ENCODE assay signal across 8 cellular contexts in genomic region chr11:66467756-66468155, GRCh38. TPM values are rescaled to one million over a fixed set of nuclear protein-coding genes. Genes with fewer than 3 reads are reported as not detected.
A peak's percentile ranks its signal among the peaks of the same experiment; 100 is the strongest.
DNase-seq lines count a peak whose midpoint lies in the region; ATAC-seq lines count a peak whose summit lies in the region.

No MANE protein-coding gene starts in this region.

- H3K4me3 ChIP-seq in iPS-18a (ENCODE audit: low read length), result peak overlapping the region; percentile 82

- peaks cover 18% of the 10 kb centered on the region for H3K4me1 ChIP-seq in iPS-18a (ENCODE audit: control insufficient read depth, low read depth, low read length)

- no peaks in the 10 kb centered on the region for H3K36me3 Mint-ChIP-seq in activated T-cell treated with anti-CD3 and anti-CD28 coated beads, Interleukin-2, amount 50 U/mL, for 72 hours (ENCODE audit: insufficient read depth in 2 of 2)

- no peaks in the 10 kb centered on the region for H3K9me3 Mint-ChIP-seq in activated T-cell treated with anti-CD3 and anti-CD28 coated beads, Interleukin-2, amount 50 U/mL, for 72 hours

- H3K27ac ChIP-seq in iPS-18a (ENCODE audit: low read length), result no peak overlapping the region

- peaks cover 4% of the 10 kb centered on the region for H3K27me3 ChIP-seq in iPS-18a (ENCODE audit: control insufficient read depth, insufficient read depth, low read length)

- no peaks in the 10 kb centered on the region for H3K9me3 ChIP-seq in iPS-18a (ENCODE audit: control insufficient read depth, low read depth, low read length)

- peaks cover 37% of the 10 kb centered on the region for H3K4me1 Mint-ChIP-seq in activated T-cell treated with anti-CD3 and anti-CD28 coated beads, Interleukin-2, amount 50 U/mL, for 72 hours (ENCODE audit: low read depth)

- DNase-seq in DMS53 (lab: John Stamatoyannopoulos, UW) (peak; percentile 91), LoVo (ENCODE audit: low spot score) (peak; percentile 15), NCI-H226 (no peak)
- DNase-seq in activated T-cell treated with anti-CD3 and anti-CD28 coated beads, Interleukin-2, amount 50 U/mL, for 72 hours, result no peak
- peak; percentile 45 for DNase-seq in stimulated activated naive CD8-positive, alpha-beta T cell treated with anti-CD3 and anti-CD28 coated beads, Interleukin-15, Interleukin-2, amounts not matched to agents 100 U/mL and 50 U/mL, for 24 hours

- H3K9ac ChIP-seq in iPS-18a (ENCODE audit: low read length), result no peak overlapping the region

- peaks cover 4% of the 10 kb centered on the region for H3K36me3 ChIP-seq in iPS-18a (ENCODE audit: control insufficient read depth, low read depth, low read length)

- ATAC-seq in activated T-cell treated with anti-CD3 and anti-CD28 coated beads, Interleukin-2, amount 50 U/mL, for 72 hours (replicated peaks in 1 of 2), result no peak
- peak; percentile 55 for ATAC-seq in stimulated activated naive CD8-positive, alpha-beta T cell treated with anti-CD3 and anti-CD28 coated beads, Interleukin-15, Interleukin-2, amounts not matched to agents 100 U/mL and 50 U/mL, for 24 hours
- no peak for ATAC-seq in HG02759 (IDR thresholded peaks at IDR 0.05; ENCODE audit: unreplicated experiment)
- no peak for ATAC-seq in GM18498 (IDR thresholded peaks at IDR 0.05; ENCODE audit: unreplicated experiment)

- no peaks in the 10 kb centered on the region for H3K27me3 Mint-ChIP-seq in activated T-cell treated with anti-CD3 and anti-CD28 coated beads, Interleukin-2, amount 50 U/mL, for 72 hours (ENCODE audit: low read depth)

- H3K4me3 Mint-ChIP-seq in activated T-cell treated with anti-CD3 and anti-CD28 coated beads, Interleukin-2, amount 50 U/mL, for 72 hours, result peak overlapping the region; percentile 94 to 96

- peak overlapping the region; percentile 80 for H3K27ac Mint-ChIP-seq in activated T-cell treated with anti-CD3 and anti-CD28 coated beads, Interleukin-2, amount 50 U/mL, for 72 hours

RNA-seq across cellular contexts. Expression of gene PELI3, which starts 1.1 kb away (rescaled TPM):
- 1 to 10 TPM; 6.2 to 6.6 TPM for total RNA-seq in activated T-cell treated with anti-CD3 and anti-CD28 coated beads, Interleukin-2, amount 50 U/mL, for 72 hours

RNA-seq across cellular contexts. Expression of gene DPP3, which starts 12.5 kb away (rescaled TPM):
- total RNA-seq in activated T-cell treated with anti-CD3 and anti-CD28 coated beads, Interleukin-2, amount 50 U/mL, for 72 hours, result 10 to 100 TPM; 48.3 to 56.9 TPM

RNA-seq across cellular contexts. Expression of gene MRPL11, which starts 29.1 kb away (rescaled TPM):
- total RNA-seq in activated T-cell treated with anti-CD3 and anti-CD28 coated beads, Interleukin-2, amount 50 U/mL, for 72 hours, result 10 to 100 TPM; 57.4 to 66.6 TPM

RNA-seq across cellular contexts. Expression of gene BBS1, which starts 42.7 kb away (rescaled TPM):
- total RNA-seq in activated T-cell treated with anti-CD3 and anti-CD28 coated beads, Interleukin-2, amount 50 U/mL, for 72 hours, result 10 to 100 TPM; 18.1 to 18.8 TPM

RNA-seq across cellular contexts. Expression of gene NPAS4, which starts 46.9 kb away (rescaled TPM):
- not detected for total RNA-seq in activated T-cell treated with anti-CD3 and anti-CD28 coated beads, Interleukin-2, amount 50 U/mL, for 72 hours

Comparison
In these comparisons a context has a peak if more than half of its experiments do, and no peak if none do; other contexts are left out.
1. DNase-seq: peak in DMS53 (single experiment), LoVo (single experiment) and stimulated activated naive CD8-positive, alpha-beta T cell treated with anti-CD3 and anti-CD28 coated beads, Interleukin-15, Interleukin-2, amounts not matched to agents 100 U/mL and 50 U/mL, for 24 hours (single experiment); none in activated T-cell treated with anti-CD3 and anti-CD28 coated beads, Interleukin-2, amount 50 U/mL, for 72 hours (0 of 2) and NCI-H226 (single experiment).